In the genomic region with DNA sequence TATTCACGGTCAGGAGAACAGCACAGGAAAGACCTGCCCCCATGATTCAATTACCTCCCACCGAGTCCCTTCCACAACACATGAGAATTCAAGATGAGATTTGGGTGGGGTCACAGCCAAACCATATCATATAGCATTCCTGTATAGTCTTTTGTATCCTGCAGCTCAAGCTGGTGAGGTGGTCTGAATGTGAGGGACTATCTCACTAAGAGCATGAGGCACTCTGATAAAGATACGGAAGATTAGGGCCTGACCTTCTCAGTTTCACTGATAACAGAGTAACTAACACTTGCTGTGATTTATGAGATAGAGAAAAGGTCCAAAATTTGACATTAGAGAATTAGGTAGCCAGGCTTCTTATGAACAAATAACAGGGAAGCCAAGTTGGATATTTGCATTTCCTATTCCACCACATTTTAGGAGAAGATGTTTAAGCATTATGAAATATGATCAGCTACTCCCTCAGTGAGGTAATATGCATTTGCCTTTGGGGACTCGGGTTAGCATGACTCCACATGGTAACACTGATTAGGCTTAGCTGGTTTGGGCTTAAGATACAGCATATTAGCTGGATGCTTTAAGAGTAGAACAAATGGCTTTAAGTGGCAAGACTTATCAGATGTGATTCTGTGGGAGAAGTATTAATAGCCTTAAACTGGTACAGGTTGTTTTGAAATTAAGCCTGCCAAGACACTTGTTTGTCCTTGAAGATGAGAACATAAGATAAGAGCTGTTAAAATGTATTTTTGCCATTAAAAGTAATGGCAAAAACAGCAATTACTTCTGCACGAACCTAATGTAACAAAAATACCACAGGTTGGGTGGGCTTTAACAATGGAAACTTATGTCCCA, we compare ENCODE assay signal across 22 cellular contexts.
DNase-seq lines count a peak whose midpoint lies in the region; ATAC-seq and TF ChIP-seq lines count a peak whose summit lies in the region.
"Had no signal": no experiment of that assay in that cellular context is flagged by ENCODE, and none has a peak within 500 bp of the region (broad histone marks: within the 10 kb centered on the region; RNA-seq: fewer than 3 reads in every experiment).

No MANE protein-coding gene starts in this region.

- H3K56ac ChIP-seq in mesendoderm (ENCODE audit: low read length) = no peak overlapping the region

- no peak overlapping the region for H3K4ac ChIP-seq in mesendoderm (ENCODE audit: low read depth, low read length)

- no CpG with 5 or more reads among the region's 5 CpGs for WGBS in mesendoderm (ENCODE audit: extremely low coverage, insufficient coverage, low lambda C conversion rate)

- H3K27me3 ChIP-seq in mesendoderm (ENCODE audit: insufficient read depth, low read length, poor library complexity) = no peaks in the 10 kb centered on the region
- H3K27me3 ChIP-seq: Peyer's patch had no signal

- H3K4me2 ChIP-seq in mesendoderm (ENCODE audit: low read length) = no peak overlapping the region

- no peak overlapping the region for H3K23ac ChIP-seq in mesendoderm (ENCODE audit: low read length)

- no peaks in the 10 kb centered on the region for H3K9me3 ChIP-seq in HEK293 (ENCODE audit: control insufficient read depth, insufficient read depth, low read depth, low read length)
- H3K9me3 ChIP-seq: Peyer's patch had no signal

- no peak overlapping the region for H2BK15ac ChIP-seq in mesendoderm (replicated peaks; ENCODE audit: low read depth)

- H3K4me3 ChIP-seq in HEK293 (ENCODE audit: low read depth, low read length) (no peak overlapping the region), mesendoderm (ENCODE audit: low read length) (no peak overlapping the region)
- H3K4me3 ChIP-seq: Peyer's patch, SK-N-MC had no signal

- H3K36me3 ChIP-seq in HEK293 (ENCODE audit: control insufficient read depth in 2 of 2, insufficient read depth in 1 of 2, low read length in 2 of 2) (no peaks in the 10 kb centered on the region), mesendoderm (ENCODE audit: control insufficient read depth, insufficient read depth, low read length) (no peaks in the 10 kb centered on the region)
- H3K36me3 ChIP-seq: Peyer's patch had no signal

- no peak overlapping the region for H2AK5ac ChIP-seq in mesendoderm (ENCODE audit: low read length)

- POLR2A ChIA-PET in HEK293 (lab: Yijun Ruan, JAX) = interaction anchor here (1.4 kb wide), 1 partner anchor 11 kb away, joined by 5 read pairs; a partner anchor contains a TSS

- no peak overlapping the region for H2BK5ac ChIP-seq in mesendoderm (ENCODE audit: low read length)

- no peak overlapping the region for H4K8ac ChIP-seq in mesendoderm (ENCODE audit: low read depth, low read length)

- no peak overlapping the region for H3K18ac ChIP-seq in mesendoderm (ENCODE audit: low read length)

- H3K27ac ChIP-seq in 22Rv1 = peak overlapping the region; percentile 44
- H3K27ac ChIP-seq in HEK293 (ENCODE audit: extremely low read depth, low read depth, low read length) = no peak overlapping the region
- no peak overlapping the region for H3K27ac ChIP-seq in mesendoderm (ENCODE audit: low read depth, low read length)
- H3K27ac ChIP-seq: Peyer's patch, SK-N-MC had no signal

- ATAC-seq in HG02973 (IDR thresholded peaks at IDR 0.05; ENCODE audit: unreplicated experiment) = no peak
- ATAC-seq: HCT116, HepG2 had no signal

- DNase-seq in amniotic epithelial cell (ENCODE audit: low read depth) = peak; percentile 18
- DNase-seq in mesendoderm = peak; percentile 93
- DNase-seq in superior temporal gyrus (ENCODE audit: extremely low spot score) = no peak
- DNase-seq in NCI-H146 treated with DMSO at 0.1 percent for 48 hours (lab: John Stamatoyannopoulos, UW; ENCODE audit: unreplicated experiment) = no peak
- DNase-seq: Calu3, DND-41, Kasumi-1, MV-4-11, NCI-H1105, NCI-H1436 treated with DMSO at 0.1 percent for 48 hours, NCI-H1930, NCI-H2107, NCI-H446, NCI-H526, Peyer's patch, SIG-M5 had no signal

- TF ChIP-seq CTCF in 22Rv1 (IDR thresholded peaks at IDR 0.05) (no peak), HEK293 (tag by site-specific recombination; IDR thresholded peaks at IDR 0.05) (no peak)

- no peaks in the 10 kb centered on the region for H3K79me2 ChIP-seq in mesendoderm (ENCODE audit: control insufficient read depth, insufficient read depth, low read length)

- CTCF ChIA-PET in HEK293 (lab: Yijun Ruan, JAX) = interaction anchor here (0.5 to 2.8 kb wide), 3 partner anchors 10 to 391 kb away, joined by 3 to 12 read pairs (median 4); a partner anchor contains a TSS

- no peak overlapping the region for H3K9ac ChIP-seq in mesendoderm (ENCODE audit: low read length)

- no peaks in the 10 kb centered on the region for H3K79me1 ChIP-seq in mesendoderm (ENCODE audit: low read length)

- no peak overlapping the region for H2BK120ac ChIP-seq in mesendoderm (ENCODE audit: low read depth, low read length)

- no peak overlapping the region for H4K5ac ChIP-seq in mesendoderm (ENCODE audit: low read length)

- H3K4me1 ChIP-seq in HEK293 (ENCODE audit: control insufficient read depth, insufficient read depth, low read length) (peaks cover 9% of the 10 kb centered on the region), mesendoderm (ENCODE audit: control insufficient read depth, low read depth, low read length) (no peaks in the 10 kb centered on the region)

TF ChIP-seq in HEK293, 187 proteins besides CTCF, POLR2A, EP300 and RAD21:
- TF ChIP-seq ZNF837 (tag by site-specific recombination; IDR thresholded peaks at IDR 0.05) (no peak), TRIM28 (IDR thresholded peaks at IDR 0.05; ENCODE audit: borderline replicate concordance, low read length) (peak; percentile 32; the same call in 1 of the 2 replicates), WT1 (tag by site-specific recombination; IDR thresholded peaks at IDR 0.05) (peak; percentile 52; the same call in 1 of the 2 replicates), ZNF366 (tag by site-specific recombination; conservative IDR thresholded peaks at IDR 0.05) (0 out of 2 replicates have a peak, but pooled peaks have one; percentile 24), FEZF1 (tag by site-specific recombination; IDR thresholded peaks at IDR 0.05) (no peak), ZNF792 (tag by site-specific recombination; IDR thresholded peaks at IDR 0.05) (no peak)
- TF ChIP-seq, protein P1, sequence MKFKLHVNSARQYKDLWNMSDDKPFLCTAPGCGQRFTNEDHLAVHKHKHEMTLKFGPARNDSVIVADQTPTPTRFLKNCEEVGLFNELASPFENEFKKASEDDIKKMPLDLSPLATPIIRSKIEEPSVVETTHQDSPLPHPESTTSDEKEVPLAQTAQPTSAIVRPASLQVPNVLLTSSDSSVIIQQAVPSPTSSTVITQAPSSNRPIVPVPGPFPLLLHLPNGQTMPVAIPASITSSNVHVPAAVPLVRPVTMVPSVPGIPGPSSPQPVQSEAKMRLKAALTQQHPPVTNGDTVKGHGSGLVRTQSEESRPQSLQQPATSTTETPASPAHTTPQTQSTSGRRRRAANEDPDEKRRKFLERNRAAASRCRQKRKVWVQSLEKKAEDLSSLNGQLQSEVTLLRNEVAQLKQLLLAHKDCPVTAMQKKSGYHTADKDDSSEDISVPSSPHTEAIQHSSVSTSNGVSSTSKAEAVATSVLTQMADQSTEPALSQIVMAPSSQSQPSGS (tag by site-specific recombination; IDR thresholded peaks at IDR 0.05; ENCODE audit: low read depth) = no peak
TF ChIP-seq in HEK293: peak in this region for 3.

Comparison
In these comparisons a context has a peak if more than half of its experiments do, and no peak if none do; other contexts are left out.
1. DNase-seq: peak in amniotic epithelial cell (single experiment) and mesendoderm (single experiment); none in superior temporal gyrus (single experiment) and NCI-H146 treated with DMSO at 0.1 percent for 48 hours (single experiment).